ENCODE assay signal across 7 cellular contexts in the genomic region with DNA sequence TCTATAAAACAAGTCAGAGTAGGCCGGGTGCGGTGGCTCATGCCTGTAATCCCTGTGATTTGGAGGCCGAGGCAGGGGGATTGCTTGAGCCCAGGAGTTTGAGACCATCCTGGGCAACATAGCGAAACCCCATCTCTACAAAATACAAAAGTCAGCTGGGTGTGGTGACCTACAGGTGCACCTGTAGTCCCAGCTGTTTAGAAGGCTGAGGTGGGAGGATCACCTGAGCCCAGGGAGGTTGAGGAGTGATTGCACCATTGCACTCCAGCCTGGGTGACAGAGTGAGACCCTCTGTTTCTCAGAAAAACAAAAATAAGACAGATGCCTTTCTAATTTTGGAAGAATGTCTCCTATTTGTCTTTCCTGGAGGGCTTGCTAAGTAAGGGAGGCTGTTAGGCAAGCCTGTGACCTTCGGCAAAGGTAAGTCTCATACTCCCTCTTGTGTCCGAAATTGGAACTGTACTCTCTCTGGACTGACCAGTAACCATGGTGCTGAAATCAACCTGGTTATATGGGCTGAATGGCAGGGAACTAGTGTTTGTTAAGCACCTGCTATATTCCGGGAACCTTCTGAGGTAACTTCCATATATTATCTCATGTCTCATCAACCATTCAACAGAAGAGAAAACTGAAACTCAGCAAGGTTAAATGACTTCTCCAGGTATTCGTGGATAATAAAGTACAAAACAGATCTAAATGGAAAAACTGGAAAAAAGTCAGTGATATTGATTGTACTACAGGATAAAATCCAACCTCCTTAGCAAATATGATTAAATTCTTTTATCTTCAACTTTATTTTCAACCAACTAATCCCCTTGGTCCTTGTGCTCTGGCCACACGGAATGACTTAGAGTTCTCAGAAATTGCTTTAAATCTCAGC. TPM values are rescaled to one million over a fixed set of nuclear protein-coding genes. Genes with fewer than 3 reads are reported as not detected.
DNase-seq lines count a peak whose midpoint lies in the region; FAIRE-seq and TF ChIP-seq lines count a peak whose summit lies in the region.

No MANE protein-coding gene starts in this region.

- peak; percentile 64 for DNase-seq in GM04503 (ENCODE audit: low read depth)
- DNase-seq in H7: peak; percentile 84
- peak; percentile 86 for DNase-seq in NB4 (ENCODE audit: low read depth)
- peak; percentile 90 for DNase-seq in RWPE1 (ENCODE audit: low spot score)
- DNase-seq in astrocyte of the hippocampus (ENCODE audit: low read depth, low spot score): peak; percentile 95
- peak; percentile 77 for DNase-seq in iPS DF 19.7 (ENCODE audit: low read depth, low spot score)
- peak; percentile 83 for DNase-seq in small intestine

- H3K27ac ChIP-seq in RWPE1 (no peak overlapping the region), small intestine (ENCODE audit: low read depth in 1 of 2, low read length in 1 of 2) (no peak overlapping the region)

- no peak for TF ChIP-seq POLR2A in NB4 (IDR thresholded peaks at IDR 0.05; ENCODE audit: extremely low read depth, insufficient read length)

- no peaks in the 10 kb centered on the region for H3K4me1 ChIP-seq in small intestine (ENCODE audit: control insufficient read depth in 2 of 2, insufficient read depth in 1 of 2, low read depth in 1 of 2, low read length in 1 of 2)

- POLR2A ChIA-PET in RWPE1 (lab: Yijun Ruan, JAX; ENCODE audit: low non-redundant PET): no interaction called here

- no peaks in the 10 kb centered on the region for H3K9me3 ChIP-seq in small intestine (ENCODE audit: control insufficient read depth, low read depth)

- FAIRE-seq in small intestine (lab: Jason Lieb, UNC): no peak

- H3K4me3 ChIP-seq in H7 (ENCODE audit: insufficient read depth, low read depth, low read length): no peak overlapping the region
- H3K4me3 ChIP-seq in NB4 (ENCODE audit: low read depth, low read length): no peak overlapping the region
- H3K4me3 ChIP-seq in small intestine (ENCODE audit: low read depth in 1 of 2, low read length in 2 of 2): no peak overlapping the region

- WGBS in small intestine, 3 donors: 43 to 50% (median 43%) methylated on average over 9 of the region's 9 CpGs

- no peaks in the 10 kb centered on the region for H3K27me3 ChIP-seq in H7 (ENCODE audit: control insufficient read depth, insufficient read depth, low read length)
- H3K27me3 ChIP-seq in small intestine (ENCODE audit: control insufficient read depth in 2 of 2, insufficient read depth in 2 of 2, low read length in 2 of 2): no peaks in the 10 kb centered on the region

- CTCF ChIA-PET in RWPE1 (lab: Yijun Ruan, JAX): interaction anchor here (0.6 to 1.8 kb wide), 5 partner anchors 34 to 575 kb away, joined by 3 to 18 read pairs (median 4); no protein-coding TSS in a partner anchor

- TF ChIP-seq CTCF in NB4 (IDR thresholded peaks at IDR 0.05; ENCODE audit: low read depth, low read length) (peak; percentile 71), RWPE1 (conservative IDR thresholded peaks at IDR 0.05; ENCODE audit: low read depth) (peak; percentile 86)

- H3K36me3 ChIP-seq in H7 (replicated peaks; ENCODE audit: control insufficient read depth, insufficient read depth, low read length): no peaks in the 10 kb centered on the region
- no peaks in the 10 kb centered on the region for H3K36me3 ChIP-seq in small intestine (ENCODE audit: control insufficient read depth in 2 of 2, insufficient read depth in 2 of 2, low read length in 2 of 2)

RNA-seq across cellular contexts. Expression of a gene that starts 11.8 kb away (rescaled TPM):
- total RNA-seq in H7 (2014; rRNA removed; shearing (Covaris generic)): 22.4 and 29.6 TPM in 2 replicates
- polyA plus RNA-seq in small intestine: 1 to 10 TPM in 1 of 3 donors, under 1 TPM in 2; 0.22 to 4.6 (median 0.27) TPM

RNA-seq across cellular contexts. Expression of a gene that starts 31.3 kb away (rescaled TPM):
- 16.9 and 20.8 TPM in 2 replicates for total RNA-seq in H7 (2014; rRNA removed; shearing (Covaris generic))
- polyA plus RNA-seq in small intestine: 1 to 10 TPM; 5.1 to 7.9 (median 5.4) TPM

RNA-seq across cellular contexts. Expression of a gene that starts 52.7 kb away (rescaled TPM):
- total RNA-seq in H7 (2014; rRNA removed; shearing (Covaris generic)): 79.2 and 90.2 TPM in 2 replicates
- polyA plus RNA-seq in small intestine: 10 to 100 TPM in 2 of 3 donors, 1 to 10 TPM in 1; 8.9 to 43.3 (median 11.6) TPM

RNA-seq across cellular contexts. Expression of a gene that starts 53.8 kb away (rescaled TPM):
- total RNA-seq in H7 (2014; rRNA removed; shearing (Covaris generic)): 96.9 and 127 TPM in 2 replicates
- polyA plus RNA-seq in small intestine: 10 to 100 TPM in 2 of 3 donors, 1 to 10 TPM in 1; 9.2 to 24.2 (median 18.4) TPM
